In genomic region chr21:46458315-46459023, GRCh38 we compare ENCODE assay signal across 1 cellular context.
A peak's percentile ranks its signal among the peaks of the same experiment; 100 is the strongest.
TF ChIP-seq lines count a peak whose summit lies in the region.

Gene DIP2A (plus strand): TSS chr21:46458891. CDS start chr21:46459132, 241 bp downstream.

TF ChIP-seq in HEK293, 187 proteins besides CTCF, POLR2A, EP300 and RAD21 (continued from another document and continues in another):
- TF ChIP-seq, protein P1, sequence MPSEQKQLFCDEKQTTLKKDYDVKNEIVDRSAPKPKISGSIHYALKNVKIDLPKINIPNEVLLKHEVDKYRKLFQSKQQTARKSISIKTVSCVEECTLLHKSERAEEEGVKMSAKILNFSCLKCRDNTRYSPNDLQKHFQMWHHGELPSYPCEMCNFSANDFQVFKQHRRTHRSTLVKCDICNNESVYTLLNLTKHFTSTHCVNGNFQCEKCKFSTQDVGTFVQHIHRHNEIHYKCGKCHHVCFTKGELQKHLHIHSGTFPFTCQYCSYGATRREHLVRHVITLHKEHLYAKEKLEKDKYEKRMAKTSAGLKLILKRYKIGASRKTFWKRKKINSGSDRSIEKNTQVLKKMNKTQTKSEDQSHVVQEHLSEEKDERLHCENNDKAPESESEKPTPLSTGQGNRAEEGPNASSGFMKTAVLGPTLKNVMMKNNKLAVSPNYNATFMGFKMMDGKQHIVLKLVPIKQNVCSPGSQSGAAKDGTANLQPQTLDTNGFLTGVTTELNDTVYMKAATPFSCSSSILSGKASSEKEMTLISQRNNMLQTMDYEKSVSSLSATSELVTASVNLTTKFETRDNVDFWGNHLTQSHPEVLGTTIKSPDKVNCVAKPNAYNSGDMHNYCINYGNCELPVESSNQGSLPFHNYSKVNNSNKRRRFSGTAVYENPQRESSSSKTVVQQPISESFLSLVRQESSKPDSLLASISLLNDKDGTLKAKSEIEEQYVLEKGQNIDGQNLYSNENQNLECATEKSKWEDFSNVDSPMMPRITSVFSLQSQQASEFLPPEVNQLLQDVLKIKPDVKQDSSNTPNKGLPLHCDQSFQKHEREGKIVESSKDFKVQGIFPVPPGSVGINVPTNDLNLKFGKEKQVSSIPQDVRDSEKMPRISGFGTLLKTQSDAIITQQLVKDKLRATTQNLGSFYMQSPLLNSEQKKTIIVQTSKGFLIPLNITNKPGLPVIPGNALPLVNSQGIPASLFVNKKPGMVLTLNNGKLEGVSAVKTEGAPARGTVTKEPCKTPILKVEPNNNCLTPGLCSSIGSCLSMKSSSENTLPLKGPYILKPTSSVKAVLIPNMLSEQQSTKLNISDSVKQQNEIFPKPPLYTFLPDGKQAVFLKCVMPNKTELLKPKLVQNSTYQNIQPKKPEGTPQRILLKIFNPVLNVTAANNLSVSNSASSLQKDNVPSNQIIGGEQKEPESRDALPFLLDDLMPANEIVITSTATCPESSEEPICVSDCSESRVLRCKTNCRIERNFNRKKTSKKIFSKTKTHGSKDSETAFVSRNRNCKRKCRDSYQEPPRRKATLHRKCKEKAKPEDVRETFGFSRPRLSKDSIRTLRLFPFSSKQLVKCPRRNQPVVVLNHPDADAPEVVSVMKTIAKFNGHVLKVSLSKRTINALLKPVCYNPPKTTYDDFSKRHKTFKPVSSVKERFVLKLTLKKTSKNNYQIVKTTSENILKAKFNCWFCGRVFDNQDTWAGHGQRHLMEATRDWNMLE (tag by site-specific recombination; conservative IDR thresholded peaks at IDR 0.05; ENCODE audit: low read depth), result no peak
- TF ChIP-seq ZBTB20 (tag by site-specific recombination; IDR thresholded peaks at IDR 0.05) (no peak), ZNF311 (tag by site-specific recombination; IDR thresholded peaks at IDR 0.05; ENCODE audit: borderline replicate concordance) (no peak), IKZF3 (tag by site-specific recombination; IDR thresholded peaks at IDR 0.05) (no peak; the same call in 1 of the 2 replicates), ZNF426 (tag by site-specific recombination; IDR thresholded peaks at IDR 0.05) (no peak), PRDM4 (tag by site-specific recombination; IDR thresholded peaks at IDR 0.05) (no peak), ZSCAN4 (tag by site-specific recombination; IDR thresholded peaks at IDR 0.05) (no peak), ZFP37 (tag by site-specific recombination; IDR thresholded peaks at IDR 0.05) (0 out of 2 replicates have a peak, but pooled peaks have one; percentile 58), ZNF558 (tag by site-specific recombination; IDR thresholded peaks at IDR 0.05) (no peak), ZNF10 (tag by site-specific recombination; IDR thresholded peaks at IDR 0.05) (peak; percentile 56; the same call in 1 of the 2 replicates), ZNF639 (tag by site-specific recombination; IDR thresholded peaks at IDR 0.05) (no peak), ZNF23 (tag by site-specific recombination; IDR thresholded peaks at IDR 0.05; ENCODE audit: borderline replicate concordance) (no peak), ZFHX2 (tag by site-specific recombination; conservative IDR thresholded peaks at IDR 0.05) (peak; percentile 82), ZNF830 (tag by site-specific recombination; IDR thresholded peaks at IDR 0.05; ENCODE audit: low read depth) (no peak), HOXA7 (CRISPR knock-in tag; IDR thresholded peaks at IDR 0.05; ENCODE audit: borderline replicate concordance) (no peak), ZIC2 (tag by site-specific recombination; IDR thresholded peaks at IDR 0.05) (peak; percentile 22), ZNF776 (tag by site-specific recombination; IDR thresholded peaks at IDR 0.05; ENCODE audit: borderline replicate concordance) (no peak), ZNF621 (tag by site-specific recombination; IDR thresholded peaks at IDR 0.05) (no peak), ZNF488 (tag by site-specific recombination; IDR thresholded peaks at IDR 0.05) (no peak), ZSCAN16 (tag by site-specific recombination; IDR thresholded peaks at IDR 0.05) (no peak), ZNF350 (tag by site-specific recombination; IDR thresholded peaks at IDR 0.05) (no peak), ZNF514 (tag by site-specific recombination; IDR thresholded peaks at IDR 0.05) (no peak), ZNF169 (tag by site-specific recombination; IDR thresholded peaks at IDR 0.05) (no peak), ZNF658 (tag by site-specific recombination; IDR thresholded peaks at IDR 0.05) (no peak), ZNF366 (tag by site-specific recombination; conservative IDR thresholded peaks at IDR 0.05) (no peak), ZNF223 (tag by site-specific recombination; IDR thresholded peaks at IDR 0.05) (no peak), HIC1 (tag by site-specific recombination; IDR thresholded peaks at IDR 0.05) (no peak), SP2 (tag by site-specific recombination; IDR thresholded peaks at IDR 0.05) (peak; percentile 93), ZNF629 (tag by site-specific recombination; IDR thresholded peaks at IDR 0.05) (peak; percentile 44), ZNF654 (tag by site-specific recombination; IDR thresholded peaks at IDR 0.05; ENCODE audit: low read depth) (no peak), ZNF140 (tag by site-specific recombination; IDR thresholded peaks at IDR 0.05) (no peak), PRDM2 (tag by site-specific recombination; IDR thresholded peaks at IDR 0.05; ENCODE audit: borderline replicate concordance) (no peak), ZFP69B (tag by site-specific recombination; IDR thresholded peaks at IDR 0.05) (0 out of 2 replicates have a peak, but pooled peaks have one; percentile 52), ZNF133 (tag by site-specific recombination; IDR thresholded peaks at IDR 0.05) (no peak), REPIN1 (tag by site-specific recombination; IDR thresholded peaks at IDR 0.05; ENCODE audit: low read depth) (0 out of 2 replicates have a peak, but pooled peaks have one; percentile 39), ZNF394 (tag by site-specific recombination; IDR thresholded peaks at IDR 0.05; ENCODE audit: borderline replicate concordance) (peak; percentile 67; the same call in 1 of the 2 replicates), ZBTB17 (tag by site-specific recombination; IDR thresholded peaks at IDR 0.05) (peak; percentile 97), MYNN (tag by site-specific recombination; IDR thresholded peaks at IDR 0.05; ENCODE audit: borderline replicate concordance) (no peak), ZNF146 (tag by site-specific recombination; IDR thresholded peaks at IDR 0.05) (no peak)
- TF ChIP-seq, protein P2, sequence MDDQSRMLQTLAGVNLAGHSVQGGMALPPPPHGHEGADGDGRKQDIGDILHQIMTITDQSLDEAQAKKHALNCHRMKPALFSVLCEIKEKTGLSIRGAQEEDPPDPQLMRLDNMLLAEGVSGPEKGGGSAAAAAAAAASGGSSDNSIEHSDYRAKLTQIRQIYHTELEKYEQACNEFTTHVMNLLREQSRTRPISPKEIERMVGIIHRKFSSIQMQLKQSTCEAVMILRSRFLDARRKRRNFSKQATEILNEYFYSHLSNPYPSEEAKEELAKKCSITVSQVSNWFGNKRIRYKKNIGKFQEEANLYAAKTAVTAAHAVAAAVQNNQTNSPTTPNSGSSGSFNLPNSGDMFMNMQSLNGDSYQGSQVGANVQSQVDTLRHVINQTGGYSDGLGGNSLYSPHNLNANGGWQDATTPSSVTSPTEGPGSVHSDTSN (CRISPR knock-in tag; IDR thresholded peaks at IDR 0.05), result peak; percentile 16; the same call in 1 of the 2 replicates
- TF ChIP-seq, protein P3, sequence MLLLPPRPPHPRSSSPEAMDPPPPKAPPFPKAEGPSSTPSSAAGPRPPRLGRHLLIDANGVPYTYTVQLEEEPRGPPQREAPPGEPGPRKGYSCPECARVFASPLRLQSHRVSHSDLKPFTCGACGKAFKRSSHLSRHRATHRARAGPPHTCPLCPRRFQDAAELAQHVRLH (tag by site-specific recombination; IDR thresholded peaks at IDR 0.05), result no peak
